ENCODE assay signal across 1 cellular context in genomic region chr5:14762568-14763216, GRCh38.
TF ChIP-seq lines count a peak whose summit lies in the region.

No MANE protein-coding gene starts in this region.

TF ChIP-seq in HepG2, 621 proteins besides CTCF, POLR2A, EP300 and RAD21:
- TF ChIP-seq ZBTB40 (IDR thresholded peaks at IDR 0.05) (no peak), ZBTB40 (CRISPR knock-in tag; IDR thresholded peaks at IDR 0.05) (no peak), ZNF34 (CRISPR knock-in tag; IDR thresholded peaks at IDR 0.05; ENCODE audit: borderline replicate concordance) (no peak), RERE (CRISPR knock-in tag; IDR thresholded peaks at IDR 0.05; ENCODE audit: low read depth) (no peak), ZSCAN31 (CRISPR knock-in tag; IDR thresholded peaks at IDR 0.05; ENCODE audit: low read depth) (no peak), WIZ (CRISPR knock-in tag; IDR thresholded peaks at IDR 0.05) (no peak), ZNF207 (IDR thresholded peaks at IDR 0.05; ENCODE audit: borderline replicate concordance) (no peak)
TF ChIP-seq in HepG2: peak in this region for 0.
